In the genomic region with DNA sequence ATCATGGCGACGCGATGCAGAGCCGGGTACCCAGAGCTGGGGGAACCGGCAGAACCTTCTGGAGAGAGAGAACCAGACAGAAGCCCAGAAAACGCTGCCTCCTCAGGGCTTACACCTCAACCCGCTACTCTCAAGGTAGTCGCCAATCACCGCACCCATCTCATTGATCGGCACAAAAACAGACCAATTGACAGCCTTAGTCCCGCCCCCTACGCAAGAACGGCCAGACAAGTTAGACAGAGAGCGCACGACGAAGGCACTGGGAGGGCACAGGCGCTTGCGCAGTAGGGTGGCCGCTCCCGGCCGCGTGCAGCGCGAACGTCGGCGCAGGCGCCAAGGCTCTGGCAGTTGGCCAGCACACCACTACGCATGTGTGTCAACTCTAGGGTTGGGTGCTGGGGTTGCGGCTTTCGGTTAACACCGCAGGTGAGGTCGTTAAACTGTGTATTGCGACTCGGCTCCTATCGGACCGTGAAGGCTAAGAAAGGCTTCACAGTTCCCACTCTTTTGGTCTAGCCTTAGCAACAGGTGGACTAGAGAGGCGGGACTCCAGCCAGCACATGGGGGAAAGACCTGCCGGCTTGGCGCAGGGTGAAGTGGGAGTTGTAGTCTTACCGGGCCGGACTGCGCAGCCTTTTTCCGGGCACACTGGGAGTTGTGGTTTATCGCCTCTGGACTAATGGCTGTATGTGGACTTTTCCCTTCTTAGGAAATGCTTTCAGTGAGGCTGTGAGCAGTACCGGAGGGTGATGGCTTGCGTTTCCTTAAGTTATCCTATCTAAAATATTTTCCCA, we compare ENCODE assay signal across 9 cellular contexts. TPM values are rescaled to one million over a fixed set of nuclear protein-coding genes. Genes with fewer than 3 reads are reported as not detected.
DNase-seq lines count a peak whose midpoint lies in the region; ATAC-seq and TF ChIP-seq lines count a peak whose summit lies in the region.
"Had no signal": no experiment of that assay in that cellular context is flagged by ENCODE, and none has a peak within 500 bp of the region (broad histone marks: within the 10 kb centered on the region; RNA-seq: fewer than 3 reads in every experiment).

A gene (minus strand): TSS at position 113 of the 794 bp plus-strand sequence. CDS start 108 bp downstream, at position 5.
A gene (plus strand): TSS at position 347 of the 794 bp plus-strand sequence. CDS start 1,232 bp downstream, outside the sequence.

- peaks cover 8% of the 10 kb centered on the region for H3K4me1 ChIP-seq in colonic mucosa

- no peaks in the 10 kb centered on the region for H3K9me3 ChIP-seq in colonic mucosa

- ATAC-seq in HG03457 (IDR thresholded peaks at IDR 0.05; ENCODE audit: unreplicated experiment), result peak; percentile 78

- H3K36me3 ChIP-seq in BJ (ENCODE audit: control insufficient read depth, insufficient read depth, low read length), result peaks cover 3% of the 10 kb centered on the region
- H3K36me3 ChIP-seq in colonic mucosa, result peaks cover 5% of the 10 kb centered on the region

- no peak for TF ChIP-seq CTCF in BJ (IDR thresholded peaks at IDR 0.05; ENCODE audit: insufficient read depth, low read depth, low read length)
- TF ChIP-seq CTCF in colonic mucosa (IDR thresholded peaks at IDR 0.05), result no peak

- H3K4me3 ChIP-seq in BJ (ENCODE audit: low read depth, low read length) (peak within 1 kb of the TSS; percentile 91), colonic mucosa (peak within 1 kb of the TSS; percentile 74)

- POLR2A ChIA-PET in BJ (lab: Charles Lee), result no interaction called here

- CTCF ChIA-PET in BJ (lab: Yijun Ruan, JAX), result interaction anchor here (0.9 to 1.4 kb wide), 2 partner anchors 15 to 20 kb away, joined by 4 read pairs; no protein-coding TSS in a partner anchor

- H3K9ac ChIP-seq in colonic mucosa (ENCODE audit: low read depth in 2 of 2, low read length in 2 of 2), result peak within 1 kb of the TSS; percentile 61 to 80

- intact Hi-C loops in colonic mucosa (cut with DNase I), result no loop called here

- H3K27me3 ChIP-seq in BJ (ENCODE audit: control insufficient read depth, insufficient read depth, low read length) (no peaks in the 10 kb centered on the region), colonic mucosa (no peaks in the 10 kb centered on the region)

- DNase-seq in BJ (ENCODE audit: low read depth), result peak; percentile 99
- DNase-seq in GM19240 (ENCODE audit: insufficient read length, low spot score), result peak; percentile 97
- DNase-seq in NCI-H524 (lab: John Stamatoyannopoulos, UW), result peak; percentile 97 to 99
- DNase-seq in activated CD4-positive, alpha-beta T cell treated with anti-CD3 and anti-CD28 coated beads for 4 hours, result peak; percentile 99
- DNase-seq in colonic mucosa, result peak; percentile 100
- peak; percentile 100 for DNase-seq in kidney tubule cell (ENCODE audit: low spot score)
- DNase-seq in stimulated activated CD4-positive, alpha-beta T cell treated with anti-CD3 and anti-CD28 coated beads, Interleukin-1b, Interleukin-23, amount 100 ng/mL, for 1 hour (ENCODE audit: low read depth in 2 of 2), result peak; percentile 97

- peak within 1 kb of the TSS; percentile 72 for H3K27ac ChIP-seq in colonic mucosa

RNA-seq across cellular contexts. Expression of the first gene that starts in this region (rescaled TPM):
- polyA plus RNA-seq in BJ (2011; rRNA removed), result 275 and 299 TPM in 2 replicates
- 131 and 209 TPM in 2 replicates for polyA minus RNA-seq in BJ (2011; rRNA and poly(A)+ RNA removed)
- total RNA-seq in colonic mucosa, result 100 to 1,000 TPM; 125 to 294 TPM

RNA-seq across cellular contexts. Expression of the second gene that starts in this region (rescaled TPM):
- polyA plus RNA-seq in BJ (2011; rRNA removed), result 0.52 and 0.59 TPM in 2 replicates
- not detected in 2 replicates for polyA minus RNA-seq in BJ (2011; rRNA and poly(A)+ RNA removed)
- not detected for total RNA-seq in colonic mucosa
- total RNA-seq: subcutaneous adipose tissue had no signal

Comparison
In these comparisons a context has a peak if more than half of its experiments do, and no peak if none do; other contexts are left out.
1. Peak in every context shown above with its lines: DNase-seq, ATAC-seq, H3K4me3 ChIP-seq and H3K27ac ChIP-seq.